8 cellular contexts compared by ENCODE assay signal in genomic region chr3:81910244-81910852, GRCh38.
DNase-seq lines count a peak whose midpoint lies in the region; ATAC-seq and TF ChIP-seq lines count a peak whose summit lies in the region.

No MANE protein-coding gene starts in this region.

- no peaks in the 10 kb centered on the region for H3K27me3 Mint-ChIP-seq in activated CD8-positive, alpha-beta memory T cell treated with anti-CD3 and anti-CD28 coated beads, Interleukin-2, amount 10 ng/mL, durations not matched to agents 7 days and 5 days

- peak in 2 of 3 donors; percentile 0 to 8 for DNase-seq in stimulated activated CD4-positive, alpha-beta T cell treated with anti-CD3 and anti-CD28 coated beads, TNF-alpha, amount 100 ng/mL, for 48 hours (ENCODE audit: low read depth in 3 of 3)
- DNase-seq in stimulated activated CD4-positive, alpha-beta T cell treated with anti-CD3 and anti-CD28 coated beads, Interleukin-12 subunit alpha, Interleukin-12 subunit beta, amount 100 ng/mL, for 4 hours, result no peak
- DNase-seq in HEK293T (ENCODE audit: extremely low spot score) (peak; percentile 31), NCI-H1105 treated with DMSO at 0.1 percent for 48 hours (lab: John Stamatoyannopoulos, UW) (peak; percentile 37), astrocyte of the spinal cord (ENCODE audit: low read depth, low spot score) (peak; percentile 46), left lobe of liver (ENCODE audit: low spot score) (no peak), NOMO-1 treated with dmso at 0.1 percent for 144 hours (lab: John Stamatoyannopoulos, UW; ENCODE audit: unreplicated experiment) (no peak)
- no peak for DNase-seq in activated CD8-positive, alpha-beta memory T cell treated with anti-CD3 and anti-CD28 coated beads, Interleukin-2, amount 10 ng/mL, durations not matched to agents 7 days and 5 days

- CTCF ChIA-PET in HEK293T (lab: Yijun Ruan, JAX), result interaction anchor here (0.8 to 1.7 kb wide), 2 partner anchors 10 to 222 kb away, joined by 3 read pairs; no protein-coding TSS in a partner anchor
- CTCF ChIA-PET in activated CD8-positive, alpha-beta memory T cell treated with anti-CD3 and anti-CD28 coated beads, Interleukin-2, amount 10 ng/mL, durations not matched to agents 7 days and 5 days (lab: Charles Lee), result interaction anchor here (1.0 to 1.6 kb wide), 3 partner anchors 10 to 244 kb away, joined by 3 read pairs; no protein-coding TSS in a partner anchor

- H3K9me3 Mint-ChIP-seq in activated CD8-positive, alpha-beta memory T cell treated with anti-CD3 and anti-CD28 coated beads, Interleukin-2, amount 10 ng/mL, durations not matched to agents 7 days and 5 days (ENCODE audit: low read depth), result no peaks in the 10 kb centered on the region

- H3K4me3 ChIP-seq in astrocyte of the spinal cord (ENCODE audit: low read depth, low read length), result no peak overlapping the region

- peak; percentile 88 for ATAC-seq in left lobe of liver
- ATAC-seq in activated CD8-positive, alpha-beta memory T cell treated with anti-CD3 and anti-CD28 coated beads, Interleukin-2, amount 10 ng/mL, durations not matched to agents 7 days and 5 days, result no peak

- in situ Hi-C loops in astrocyte of the spinal cord (cut with HindIII; ENCODE audit: low sequenced_read_pairs), result no loop called here

- H3K36me3 Mint-ChIP-seq in activated CD8-positive, alpha-beta memory T cell treated with anti-CD3 and anti-CD28 coated beads, Interleukin-2, amount 10 ng/mL, durations not matched to agents 7 days and 5 days, result no peaks in the 10 kb centered on the region

- no peak overlapping the region for H3K27ac Mint-ChIP-seq in activated CD8-positive, alpha-beta memory T cell treated with anti-CD3 and anti-CD28 coated beads, Interleukin-2, amount 10 ng/mL, durations not matched to agents 7 days and 5 days

- H3K4me3 Mint-ChIP-seq in activated CD8-positive, alpha-beta memory T cell treated with anti-CD3 and anti-CD28 coated beads, Interleukin-2, amount 10 ng/mL, durations not matched to agents 7 days and 5 days, result no peak overlapping the region

- POLR2A ChIA-PET in HEK293T (lab: Yijun Ruan, JAX), result no interaction called here

- no peaks in the 10 kb centered on the region for H3K4me1 Mint-ChIP-seq in activated CD8-positive, alpha-beta memory T cell treated with anti-CD3 and anti-CD28 coated beads, Interleukin-2, amount 10 ng/mL, durations not matched to agents 7 days and 5 days

- peak; percentile 77 for TF ChIP-seq CTCF in astrocyte of the spinal cord (IDR thresholded peaks at IDR 0.05; ENCODE audit: low read depth, low read length)

TF ChIP-seq in HEK293T, 16 proteins besides CTCF, POLR2A, EP300 and RAD21:
- TF ChIP-seq SUZ12 (IDR thresholded peaks at IDR 0.05) (no peak), FOXA1 (IDR thresholded peaks at IDR 0.05) (no peak), TARDBP (IDR thresholded peaks at IDR 0.05) (no peak), CTBP1 (IDR thresholded peaks at IDR 0.05; ENCODE audit: borderline replicate concordance) (no peak), ELF4 (IDR thresholded peaks at IDR 0.05) (no peak), FOXM1 (IDR thresholded peaks at IDR 0.05; ENCODE audit: borderline replicate concordance) (no peak), ARNT (IDR thresholded peaks at IDR 0.05) (no peak), SP1 (IDR thresholded peaks at IDR 0.05) (no peak), L3MBTL2 (conservative IDR thresholded peaks at IDR 0.05) (no peak), FOXK2 (IDR thresholded peaks at IDR 0.05) (no peak), NFRKB (IDR thresholded peaks at IDR 0.05) (no peak)
- TF ChIP-seq, protein P1, sequence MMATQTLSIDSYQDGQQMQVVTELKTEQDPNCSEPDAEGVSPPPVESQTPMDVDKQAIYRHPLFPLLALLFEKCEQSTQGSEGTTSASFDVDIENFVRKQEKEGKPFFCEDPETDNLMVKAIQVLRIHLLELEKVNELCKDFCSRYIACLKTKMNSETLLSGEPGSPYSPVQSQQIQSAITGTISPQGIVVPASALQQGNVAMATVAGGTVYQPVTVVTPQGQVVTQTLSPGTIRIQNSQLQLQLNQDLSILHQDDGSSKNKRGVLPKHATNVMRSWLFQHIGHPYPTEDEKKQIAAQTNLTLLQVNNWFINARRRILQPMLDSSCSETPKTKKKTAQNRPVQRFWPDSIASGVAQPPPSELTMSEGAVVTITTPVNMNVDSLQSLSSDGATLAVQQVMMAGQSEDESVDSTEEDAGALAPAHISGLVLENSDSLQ (IDR thresholded peaks at IDR 0.05), result no peak

Comparison
In these comparisons a context has a peak if more than half of its experiments do, and no peak if none do; other contexts are left out.
1. DNase-seq: peak in stimulated activated CD4-positive, alpha-beta T cell treated with anti-CD3 and anti-CD28 coated beads, TNF-alpha, amount 100 ng/mL, for 48 hours (2 of 3), HEK293T (single experiment), NCI-H1105 treated with DMSO at 0.1 percent for 48 hours (single experiment) and astrocyte of the spinal cord (single experiment); none in stimulated activated CD4-positive, alpha-beta T cell treated with anti-CD3 and anti-CD28 coated beads, Interleukin-12 subunit alpha, Interleukin-12 subunit beta, amount 100 ng/mL, for 4 hours (single experiment), left lobe of liver (single experiment), activated CD8-positive, alpha-beta memory T cell treated with anti-CD3 and anti-CD28 coated beads, Interleukin-2, amount 10 ng/mL, durations not matched to agents 7 days and 5 days (single experiment) and NOMO-1 treated with dmso at 0.1 percent for 144 hours (single experiment).